ENCODE assay signal across 1 cellular context in genomic region chr2:207144191-207144795, GRCh38.
TF ChIP-seq lines count a peak whose summit lies in the region.

No MANE protein-coding gene starts in this region.

TF ChIP-seq in endothelial cell of umbilical vein, 7 proteins besides CTCF, POLR2A, EP300 and RAD21 (continued from another document):
- TF ChIP-seq FOS (IDR thresholded peaks at IDR 0.05; ENCODE audit: borderline replicate concordance, insufficient read depth, low read length) (no peak), MAX (IDR thresholded peaks at IDR 0.05; ENCODE audit: insufficient read depth, insufficient read length) (no peak), JUN (IDR thresholded peaks at IDR 0.05; ENCODE audit: borderline replicate concordance, insufficient read depth, insufficient read length, low read depth) (no peak), GATA2 (IDR thresholded peaks at IDR 0.05; ENCODE audit: insufficient read depth, insufficient read length, low read depth, low read length) (no peak)
